Comparison of ENCODE assay signal across 13 cellular contexts in genomic region chr20:12358006-12358654, GRCh38.
DNase-seq lines count a peak whose midpoint lies in the region; ATAC-seq and TF ChIP-seq lines count a peak whose summit lies in the region.
"Had no signal": no experiment of that assay in that cellular context is flagged by ENCODE, and none has a peak within 500 bp of the region (broad histone marks: within the 10 kb centered on the region; RNA-seq: fewer than 3 reads in every experiment).

No MANE protein-coding gene starts in this region.

- H3K9me3 Mint-ChIP-seq in HFFc6, result peaks cover 45% of the 10 kb centered on the region

- no peaks in the 10 kb centered on the region for H3K27me3 Mint-ChIP-seq in HFFc6 (ENCODE audit: insufficient read depth)
- H3K27me3 Mint-ChIP-seq: activated T-helper 17 cell treated with anti-CD3 and anti-CD28 coated beads, Interleukin-2, amount 50 U/mL, for 72 hours; IgD-negative memory B cell; stimulated activated naive CD8-positive, alpha-beta T cell treated with anti-CD3 and anti-CD28 coated beads, Interleukin-15, amount 100 ng/mL, for 72 hours had no signal

- DNase-seq in left ventricle myocardium inferior (no peak), Right ventricle myocardium superior (no peak), RPMI8226 (peak; percentile 11), foreskin melanocyte (peak; percentile 4), HFFc6 (no peak), NCI-H1105 treated with DMSO at 0.1 percent for 48 hours (lab: John Stamatoyannopoulos, UW) (no peak)
- DNase-seq: NK-92 treated with Interleukin-12 subunit alpha and Interleukin-12 subunit beta, amount 100 ng/mL, for 24 hours; stimulated activated naive CD8-positive, alpha-beta T cell treated with anti-CD3 and anti-CD28 coated beads, Interleukin-15, amount 100 ng/mL, for 72 hours had no signal

- H3K4me3 Mint-ChIP-seq in HFFc6, result no peak overlapping the region
- H3K4me3 Mint-ChIP-seq: activated T-helper 17 cell treated with anti-CD3 and anti-CD28 coated beads, Interleukin-2, amount 50 U/mL, for 72 hours; IgD-negative memory B cell; stimulated activated naive CD8-positive, alpha-beta T cell treated with anti-CD3 and anti-CD28 coated beads, Interleukin-15, amount 100 ng/mL, for 72 hours had no signal

- no peaks in the 10 kb centered on the region for H3K27me3 ChIP-seq in left ventricle myocardium inferior (ENCODE audit: low read depth)
- H3K27me3 ChIP-seq: BLaER1 treated with 17β-estradiol and CSF1 and Interleukin-3, amounts not matched to agents 10 nM and 100 nM had no signal

- ATAC-seq in Right ventricle myocardium superior (ENCODE audit: poor library complexity), result no peak
- no peak for ATAC-seq in HG03354 (IDR thresholded peaks at IDR 0.05; ENCODE audit: poor library complexity, severe bottlenecking, unreplicated experiment)
- ATAC-seq in GM18505 (IDR thresholded peaks at IDR 0.05; ENCODE audit: unreplicated experiment), result no peak
- ATAC-seq: activated T-helper 17 cell treated with anti-CD3 and anti-CD28 coated beads, Interleukin-2, amount 50 U/mL, for 72 hours; stimulated activated naive CD8-positive, alpha-beta T cell treated with anti-CD3 and anti-CD28 coated beads, Interleukin-15, amount 100 ng/mL, for 72 hours had no signal

- intact Hi-C loops in left ventricle myocardium inferior (cut with micrococcal nuclease) (no loop called here), Right ventricle myocardium superior (cut with DNase I) (no loop called here)

- peak; percentile 34 for TF ChIP-seq CTCF in left ventricle myocardium inferior (IDR thresholded peaks at IDR 0.05; ENCODE audit: borderline replicate concordance)
- no peak for TF ChIP-seq CTCF in HFFc6 (IDR thresholded peaks at IDR 0.05)

- H3K4me3 ChIP-seq in left ventricle myocardium inferior, result no peak overlapping the region
- H3K4me3 ChIP-seq: BLaER1 treated with 17β-estradiol and CSF1 and Interleukin-3, amounts not matched to agents 10 nM and 100 nM had no signal

- H3K4me1 Mint-ChIP-seq in HFFc6 (ENCODE audit: low read depth), result no peaks in the 10 kb centered on the region
- H3K4me1 Mint-ChIP-seq: activated T-helper 17 cell treated with anti-CD3 and anti-CD28 coated beads, Interleukin-2, amount 50 U/mL, for 72 hours; stimulated activated naive CD8-positive, alpha-beta T cell treated with anti-CD3 and anti-CD28 coated beads, Interleukin-15, amount 100 ng/mL, for 72 hours had no signal

- H3K36me3 Mint-ChIP-seq in HFFc6 (ENCODE audit: low read depth), result no peaks in the 10 kb centered on the region; the same call in 1 of the 2 replicates
- H3K36me3 Mint-ChIP-seq: IgD-negative memory B cell had no signal

- no peaks in the 10 kb centered on the region for H3K4me1 ChIP-seq in left ventricle myocardium inferior

- H3K9me3 ChIP-seq in left ventricle myocardium inferior (replicated peaks), result peaks cover 16% of the 10 kb centered on the region

- H3K36me3 ChIP-seq in left ventricle myocardium inferior, result no peaks in the 10 kb centered on the region
- H3K36me3 ChIP-seq: BLaER1 treated with 17β-estradiol and CSF1 and Interleukin-3, amounts not matched to agents 10 nM and 100 nM had no signal

- H3K27ac ChIP-seq in left ventricle myocardium inferior (replicated peaks), result no peak overlapping the region
- H3K27ac ChIP-seq: BLaER1 treated with 17β-estradiol and CSF1 and Interleukin-3, amounts not matched to agents 10 nM and 100 nM had no signal

- no peak overlapping the region for H3K27ac Mint-ChIP-seq in HFFc6
- H3K27ac Mint-ChIP-seq: activated T-helper 17 cell treated with anti-CD3 and anti-CD28 coated beads, Interleukin-2, amount 50 U/mL, for 72 hours; IgD-negative memory B cell; stimulated activated naive CD8-positive, alpha-beta T cell treated with anti-CD3 and anti-CD28 coated beads, Interleukin-15, amount 100 ng/mL, for 72 hours had no signal

- TF ChIP-seq POLR2A in GM18505 (IDR thresholded peaks at IDR 0.05; ENCODE audit: borderline replicate concordance, extremely low read depth, insufficient read depth, insufficient read length), result no peak

Comparison
In these comparisons a context has a peak if more than half of its experiments do, and no peak if none do; other contexts are left out.
1. DNase-seq: peak in RPMI8226 (single experiment) and foreskin melanocyte (single experiment); none in left ventricle myocardium inferior (single experiment), Right ventricle myocardium superior (single experiment), HFFc6 (single experiment) and NCI-H1105 treated with DMSO at 0.1 percent for 48 hours (single experiment).